ENCODE assay signal across 8 cellular contexts in the genomic region with DNA sequence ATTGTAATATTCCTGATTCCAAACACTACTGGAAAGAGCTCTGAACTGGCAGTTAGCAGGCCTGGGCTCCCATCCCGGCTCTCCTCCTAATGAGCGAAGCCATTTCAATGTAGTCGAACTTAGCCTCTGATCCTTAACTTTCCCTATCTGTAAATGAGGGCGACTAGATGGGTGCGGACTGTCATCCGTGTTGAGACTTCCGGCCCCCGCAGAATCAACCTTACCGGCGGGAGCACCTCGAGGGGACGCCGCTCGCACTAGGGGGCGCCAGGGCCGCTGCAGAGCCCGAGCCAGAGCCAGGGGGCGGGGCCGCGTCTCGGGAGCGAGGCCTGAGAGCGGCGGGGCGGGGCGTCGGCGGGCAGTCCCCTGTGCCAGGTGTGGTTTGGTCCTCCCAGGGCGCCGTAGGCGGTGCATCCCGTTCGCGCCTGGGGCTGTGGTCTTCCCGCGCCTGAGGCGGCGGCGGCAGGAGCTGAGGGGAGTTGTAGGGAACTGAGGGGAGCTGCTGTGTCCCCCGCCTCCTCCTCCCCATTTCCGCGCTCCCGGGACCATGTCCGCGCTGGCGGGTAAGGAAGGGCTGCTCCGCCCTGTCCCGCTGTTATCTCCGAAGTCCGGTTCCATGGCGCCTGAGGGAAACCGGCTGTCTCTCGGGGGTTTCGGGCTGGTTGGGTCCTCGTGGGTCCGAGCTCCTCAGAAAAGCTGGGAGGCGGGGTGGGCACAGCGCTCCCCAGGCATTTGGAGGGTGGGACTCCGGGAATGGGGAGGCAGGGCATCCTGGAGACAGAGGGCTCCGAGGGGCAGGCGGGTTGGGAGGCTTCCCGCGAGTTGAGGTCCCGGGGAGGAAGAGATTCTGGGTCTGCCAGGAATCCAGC. TPM values are rescaled to one million over a fixed set of nuclear protein-coding genes. Genes with fewer than 3 reads are reported as not detected.
DNase-seq lines count a peak whose midpoint lies in the region; ATAC-seq, FAIRE-seq and TF ChIP-seq lines count a peak whose summit lies in the region.

A gene (plus strand): TSS at position 437 of the 869 bp plus-strand sequence. CDS start 111 bp downstream, at position 548.

- peaks cover 51% of the 10 kb centered on the region for H3K4me1 Mint-ChIP-seq in activated T-cell treated with anti-CD3 and anti-CD28 coated beads, Interleukin-2, amount 50 U/mL, for 72 hours (ENCODE audit: low read depth)

- H2AFZ ChIP-seq in DND-41 (ENCODE audit: low read depth, low read length): peak within 1 kb of the TSS; percentile 100

- H3K9me3 Mint-ChIP-seq in activated T-cell treated with anti-CD3 and anti-CD28 coated beads, Interleukin-2, amount 50 U/mL, for 72 hours: no peaks in the 10 kb centered on the region

- intact Hi-C loops in esophagus squamous epithelium (cut with DNase I): no loop called here

- FAIRE-seq in RCC 7860 (lab: Jason Lieb, UNC): no peak

- TF ChIP-seq POLR2A in esophagus squamous epithelium (IDR thresholded peaks at IDR 0.05): peak in 2 of 4 donors; percentile 52 to 77

- ATAC-seq in DND-41 (ENCODE audit: insufficient read depth, low read depth) (peak; percentile 96), GM21825 (IDR thresholded peaks at IDR 0.05; ENCODE audit: unreplicated experiment) (peak; percentile 84)
- ATAC-seq in activated T-cell treated with anti-CD3 and anti-CD28 coated beads, Interleukin-2, amount 50 U/mL, for 72 hours (replicated peaks in 1 of 2): peak; percentile 98 to 99

- no peaks in the 10 kb centered on the region for H3K27me3 Mint-ChIP-seq in activated T-cell treated with anti-CD3 and anti-CD28 coated beads, Interleukin-2, amount 50 U/mL, for 72 hours (ENCODE audit: low read depth)

- no peaks in the 10 kb centered on the region for H3K36me3 ChIP-seq in DND-41 (ENCODE audit: insufficient read depth, low read length)
- no peaks in the 10 kb centered on the region for H3K36me3 ChIP-seq in esophagus squamous epithelium

- H3K27me3 ChIP-seq in DND-41 (ENCODE audit: insufficient read depth, low read length, poor library complexity) (no peaks in the 10 kb centered on the region), esophagus squamous epithelium (no peaks in the 10 kb centered on the region)

- WGBS in esophagus squamous epithelium, 2 donors: 1 to 13% methylated on average over 3 to 15 of the region's 64 CpGs

- H3K9me3 ChIP-seq in DND-41 (ENCODE audit: insufficient read depth, low read length, severe bottlenecking) (no peaks in the 10 kb centered on the region), esophagus squamous epithelium (no peaks in the 10 kb centered on the region)

- peak; percentile 90 for TF ChIP-seq CTCF in DND-41 (IDR thresholded peaks at IDR 0.05; ENCODE audit: borderline replicate concordance, extremely low read depth, low read length, poor library complexity, severe bottlenecking)
- peak; percentile 61 to 94 (median 78) for TF ChIP-seq CTCF in esophagus squamous epithelium (IDR thresholded peaks at IDR 0.05)

- H3K27ac ChIP-seq in DND-41 (ENCODE audit: low read length) (peak within 1 kb of the TSS; percentile 71), esophagus squamous epithelium (peak within 1 kb of the TSS; percentile 55 to 89 (median 85))

- H4K20me1 ChIP-seq in DND-41 (ENCODE audit: insufficient read depth, low read length): no peaks in the 10 kb centered on the region

- H3K9ac ChIP-seq in DND-41 (ENCODE audit: low read depth, low read length): peak within 1 kb of the TSS; percentile 92

- peak within 1 kb of the TSS; percentile 68 for H3K4me2 ChIP-seq in DND-41 (ENCODE audit: insufficient read depth, low read length)

- H3K79me2 ChIP-seq in DND-41 (ENCODE audit: insufficient read depth, low read length): peaks cover 21% of the 10 kb centered on the region

- H3K4me3 ChIP-seq in DND-41 (ENCODE audit: low read depth in 1 of 2, low read length in 2 of 2) (peak within 1 kb of the TSS; percentile 88 to 90), esophagus squamous epithelium (peak within 1 kb of the TSS; percentile 48 to 89 (median 81))

- DNase-seq in DND-41 (peak; percentile 96), Kasumi-1 (lab: John Stamatoyannopoulos, UW) (peak; percentile 85 to 87), RCC 7860 (ENCODE audit: low spot score) (peak; percentile 81), esophagus squamous epithelium (lab: John Stamatoyannopoulos, UW) (peak; percentile 66), myocyte (ENCODE audit: low read depth) (peak; percentile 89)
- DNase-seq in activated T-cell treated with anti-CD3 and anti-CD28 coated beads, Interleukin-2, amount 50 U/mL, for 72 hours: peak; percentile 99 to 100
- DNase-seq in stimulated activated CD8-positive, alpha-beta memory T cell treated with anti-CD3 and anti-CD28 coated beads, Interleukin-7, amount 100 ng/mL, for 48 hours (ENCODE audit: extremely low read depth in 1 of 2, low read depth in 1 of 2): peak; percentile 96

- H3K4me1 ChIP-seq in DND-41 (ENCODE audit: insufficient read depth, low read length) (peaks cover 24% of the 10 kb centered on the region), esophagus squamous epithelium (peaks cover 29 to 81% (median 35%) of the 10 kb centered on the region in 3 donors)

- peak within 1 kb of the TSS; percentile 96 for H3K27ac Mint-ChIP-seq in activated T-cell treated with anti-CD3 and anti-CD28 coated beads, Interleukin-2, amount 50 U/mL, for 72 hours

- peak within 1 kb of the TSS; percentile 90 to 93 for H3K4me3 Mint-ChIP-seq in activated T-cell treated with anti-CD3 and anti-CD28 coated beads, Interleukin-2, amount 50 U/mL, for 72 hours

- no peaks in the 10 kb centered on the region for H3K36me3 Mint-ChIP-seq in activated T-cell treated with anti-CD3 and anti-CD28 coated beads, Interleukin-2, amount 50 U/mL, for 72 hours (ENCODE audit: insufficient read depth in 2 of 2)

RNA-seq across cellular contexts. Expression of the gene that starts here (rescaled TPM):
- total RNA-seq in activated T-cell treated with anti-CD3 and anti-CD28 coated beads, Interleukin-2, amount 50 U/mL, for 72 hours: 10 to 100 TPM; 36.2 to 37.0 TPM
- total RNA-seq in esophagus squamous epithelium (100 to 1,000 TPM in 2 of 4 donors, 10 to 100 TPM in 2; 61.8 to 134 (median 109) TPM), myocyte (67.3 and 97.7 TPM in 2 replicates)
- 99.8 TPM for polyA plus RNA-seq in myocyte (2012)

Comparison
In these comparisons a context has a peak if more than half of its experiments do, and no peak if none do; other contexts are left out.
1. Peak in every context shown above with its lines: DNase-seq, ATAC-seq, H3K4me3 ChIP-seq and H3K27ac ChIP-seq.